Comparison of ENCODE assay signal across 1 cellular context in genomic region chr7:158707610-158708009, GRCh38.
TF ChIP-seq lines count a peak whose summit lies in the region.

No MANE protein-coding gene starts in this region.

TF ChIP-seq in K562, 482 proteins besides CTCF, POLR2A, EP300 and RAD21 (continued from another document and continues in another):
- TF ChIP-seq NCOA4 (IDR thresholded peaks at IDR 0.05; ENCODE audit: partially characterized antibody) (no peak), FOXK1 (CRISPR knock-in tag; IDR thresholded peaks at IDR 0.05; ENCODE audit: borderline replicate concordance) (no peak), GABPB2 (CRISPR knock-in tag; conservative IDR thresholded peaks at IDR 0.05) (no peak), ZFX (CRISPR knock-in tag; IDR thresholded peaks at IDR 0.05) (no peak), ZNF24 (IDR thresholded peaks at IDR 0.05) (no peak), KLF13 (tag; IDR thresholded peaks at IDR 0.05; ENCODE audit: borderline replicate concordance, low read depth) (no peak), EGR1 (conservative IDR thresholded peaks at IDR 0.05) (no peak), NBN (IDR thresholded peaks at IDR 0.05; ENCODE audit: low read depth) (no peak), SMC3 (conservative IDR thresholded peaks at IDR 0.05; ENCODE audit: insufficient read depth, low read depth, low read length) (no peak), NUFIP1 (IDR thresholded peaks at IDR 0.05; ENCODE audit: partially characterized antibody) (no peak), RBM22 (IDR thresholded peaks at IDR 0.05; ENCODE audit: low read depth, low read length, poor library complexity, severe bottlenecking) (no peak), ARID1B (IDR thresholded peaks at IDR 0.05) (no peak), PTTG1 (tag; IDR thresholded peaks at IDR 0.05; ENCODE audit: low read depth) (no peak), BMI1 (IDR thresholded peaks at IDR 0.05; ENCODE audit: low read length) (no peak), ZZZ3 (IDR thresholded peaks at IDR 0.05) (no peak), CTBP1 (IDR thresholded peaks at IDR 0.05; ENCODE audit: borderline replicate concordance) (no peak), ZNF174 (CRISPR knock-in tag; IDR thresholded peaks at IDR 0.05) (no peak), KDM1A (IDR thresholded peaks at IDR 0.05) (no peak), ZNF830 (CRISPR knock-in tag; IDR thresholded peaks at IDR 0.05) (no peak), SLC30A9 (CRISPR knock-in tag; IDR thresholded peaks at IDR 0.05) (no peak), POLR3G (IDR thresholded peaks at IDR 0.05; ENCODE audit: extremely low read depth, insufficient read length, insufficient replicate concordance) (no peak), MGA (IDR thresholded peaks at IDR 0.05) (no peak), GABPB1 (CRISPR knock-in tag; IDR thresholded peaks at IDR 0.05) (no peak), ZNF75A (CRISPR knock-in tag; IDR thresholded peaks at IDR 0.05) (no peak), ZNF263 (CRISPR knock-in tag; IDR thresholded peaks at IDR 0.05; ENCODE audit: borderline replicate concordance) (no peak), ELF4 (CRISPR knock-in tag; IDR thresholded peaks at IDR 0.05) (no peak), DDX20 (tag; IDR thresholded peaks at IDR 0.05; ENCODE audit: low read depth) (no peak), SMAD1 (IDR thresholded peaks at IDR 0.05; ENCODE audit: low read depth, low read length, partially characterized antibody) (no peak), ZNF23 (CRISPR knock-in tag; IDR thresholded peaks at IDR 0.05) (no peak), ZMIZ1 (IDR thresholded peaks at IDR 0.05; ENCODE audit: low read depth in 2 of 2, low read length in 2 of 2) (no peak), NFIC (IDR thresholded peaks at IDR 0.05) (peak; percentile 32; the same call in 1 of the 2 replicates), KDM2B (CRISPR knock-in tag; IDR thresholded peaks at IDR 0.05) (no peak), NCOA2 (IDR thresholded peaks at IDR 0.05; ENCODE audit: partially characterized antibody in 2 of 2) (no peak), SETDB1 (IDR thresholded peaks at IDR 0.05; ENCODE audit: low read length) (no peak), USF1 (CRISPR knock-in tag; IDR thresholded peaks at IDR 0.05) (peak; percentile 36; the same call in 1 of the 2 replicates), PTBP1 (IDR thresholded peaks at IDR 0.05; ENCODE audit: low read depth, low read length) (no peak), ZNF318 (IDR thresholded peaks at IDR 0.05; ENCODE audit: borderline replicate concordance in 1 of 2, low read depth in 1 of 2) (no peak), CBX3 (IDR thresholded peaks at IDR 0.05; ENCODE audit: borderline replicate concordance in 1 of 2, low read length in 2 of 2) (peak in 1 of 2 experiments; percentile 99; a peak in 2 of 3 replicates), HDAC2 (IDR thresholded peaks at IDR 0.05) (no peak), HSF4 (CRISPR knock-in tag; IDR thresholded peaks at IDR 0.05; ENCODE audit: borderline replicate concordance) (no peak), TRIM24 (IDR thresholded peaks at IDR 0.05) (peak in 1 of 2 experiments; percentile 57; a peak in 1 of 4 replicates)
